In genomic region chr2:130582970-130583369, GRCh38 we compare ENCODE assay signal across 17 cellular contexts. TPM values are rescaled to one million over a fixed set of nuclear protein-coding genes. Genes with fewer than 3 reads are reported as not detected.
"Had no signal": no experiment of that assay in that cellular context is flagged by ENCODE, and none has a peak within 500 bp of the region (broad histone marks: within the 10 kb centered on the region; RNA-seq: fewer than 3 reads in every experiment).

No MANE protein-coding gene starts in this region.

RNA-seq across cellular contexts. Expression of gene CFC1, which starts 16.4 kb away (rescaled TPM):
- total RNA-seq: activated CD4-positive, alpha-beta memory T cell treated with anti-CD3 and anti-CD28 coated beads, Interleukin-2, amount 10 ng/mL, durations not matched to agents 7 days and 5 days; activated CD4-positive, alpha-beta T cell treated with anti-CD3 and anti-CD28 coated beads, Interleukin-2, amount 10 ng/mL, durations not matched to agents 7 days and 5 days; activated naive CD4-positive, alpha-beta T cell treated with anti-CD3 and anti-CD28 coated beads, Interleukin-2, amount 50 U/mL, for 72 hours; activated naive CD8-positive, alpha-beta T cell treated with anti-CD3 and anti-CD28 coated beads, Interleukin-2, amount 10 ng/mL, durations not matched to agents 7 days and 5 days; activated T-helper 1 cell treated with anti-CD3 and anti-CD28 coated beads, Interleukin-12 subunit alpha, Interleukin-12 subunit beta, Interleukin-2, Interleukin-4 antibody, amounts not matched to agents 30 ng/mL and 10 ng/mL and 1 ng/mL, durations not matched to agents 14 hours and 24 hours and 36 hours; activated T-helper 2 cell treated with anti-CD3 and anti-CD28 coated beads, Interferon-gamma antibody, Interleukin-2, Interleukin-4, amounts not matched to agents 10 μg/mL and 5 μg/mL and 100 μg/mL, durations not matched to agents 14 hours and 24 hours and 36 hours; astrocyte; dermis microvascular lymphatic vessel endothelial cell; endothelial cell of umbilical vein; esophagus squamous epithelium; fibroblast of lung; fibroblast of villous mesenchyme; glomerular endothelial cell; T-helper 1 cell treated with Interleukin-12 subunit alpha and Interleukin-12 subunit beta and Interleukin-4 antibody, amounts not matched to agents 30 ng/mL and 1 ng/mL, for 36 hours; WTC11 had no signal
- polyA plus RNA-seq: endothelial cell of umbilical vein, esophagus, fibroblast of lung had no signal

RNA-seq across cellular contexts. Expression of gene POTEJ, which starts 28.3 kb away (rescaled TPM):
- total RNA-seq: activated CD4-positive, alpha-beta memory T cell treated with anti-CD3 and anti-CD28 coated beads, Interleukin-2, amount 10 ng/mL, durations not matched to agents 7 days and 5 days; activated CD4-positive, alpha-beta T cell treated with anti-CD3 and anti-CD28 coated beads, Interleukin-2, amount 10 ng/mL, durations not matched to agents 7 days and 5 days; activated naive CD4-positive, alpha-beta T cell treated with anti-CD3 and anti-CD28 coated beads, Interleukin-2, amount 50 U/mL, for 72 hours; activated naive CD8-positive, alpha-beta T cell treated with anti-CD3 and anti-CD28 coated beads, Interleukin-2, amount 10 ng/mL, durations not matched to agents 7 days and 5 days; activated T-helper 1 cell treated with anti-CD3 and anti-CD28 coated beads, Interleukin-12 subunit alpha, Interleukin-12 subunit beta, Interleukin-2, Interleukin-4 antibody, amounts not matched to agents 30 ng/mL and 10 ng/mL and 1 ng/mL, durations not matched to agents 14 hours and 24 hours and 36 hours; activated T-helper 2 cell treated with anti-CD3 and anti-CD28 coated beads, Interferon-gamma antibody, Interleukin-2, Interleukin-4, amounts not matched to agents 10 μg/mL and 5 μg/mL and 100 μg/mL, durations not matched to agents 14 hours and 24 hours and 36 hours; astrocyte; esophagus squamous epithelium; fibroblast of lung; fibroblast of villous mesenchyme; gastroesophageal sphincter; glomerular endothelial cell; T-helper 1 cell treated with Interleukin-12 subunit alpha and Interleukin-12 subunit beta and Interleukin-4 antibody, amounts not matched to agents 30 ng/mL and 1 ng/mL, for 36 hours; WTC11 had no signal
- polyA plus RNA-seq: esophagus, fibroblast of lung had no signal
